In genomic region chr1:26278835-26279597, GRCh38 we compare ENCODE assay signal across 8 cellular contexts. TPM values are rescaled to one million over a fixed set of nuclear protein-coding genes. Genes with fewer than 3 reads are reported as not detected.
A peak's percentile ranks its signal among the peaks of the same experiment; 100 is the strongest.
DNase-seq lines count a peak whose midpoint lies in the region; ATAC-seq and TF ChIP-seq lines count a peak whose summit lies in the region.

No MANE protein-coding gene starts in this region.

- H4K20me1 ChIP-seq in neural cell (ENCODE audit: insufficient read depth), result no peaks in the 10 kb centered on the region

- peak; percentile 57 for DNase-seq in COLO668 (lab: John Stamatoyannopoulos, UW; ENCODE audit: unreplicated experiment)
- DNase-seq in KBM-7, result peak; percentile 59
- no peak for DNase-seq in activated B cell treated with CpG ODN at 0.5 μM for 24 hours
- DNase-seq in NCI-H1694 treated with DMSO at 0.1 percent for 48 hours (lab: John Stamatoyannopoulos, UW), result no peak

- H3K4me3 ChIP-seq in neural cell (ENCODE audit: low read length), result peak overlapping the region; percentile 97

- H2AFZ ChIP-seq in neural cell (ENCODE audit: low read depth, low read length), result peak overlapping the region; percentile 42

- H3K9me3 ChIP-seq in neural cell (ENCODE audit: low read length), result no peaks in the 10 kb centered on the region

- no peak for TF ChIP-seq CTCF in activated B cell treated with CpG ODN at 0.5 μM for 24 hours (IDR thresholded peaks at IDR 0.05)
- no peak for TF ChIP-seq CTCF in neural cell (IDR thresholded peaks at IDR 0.05; ENCODE audit: poor library complexity, severe bottlenecking)

- peak overlapping the region; percentile 73 for H3K4me2 ChIP-seq in neural cell (ENCODE audit: low read length)

- no peaks in the 10 kb centered on the region for H3K9me2 ChIP-seq in neural cell (ENCODE audit: insufficient read depth, low read length)

- H3K27me3 Mint-ChIP-seq in activated B cell treated with CpG ODN at 0.5 μM for 24 hours, result no peaks in the 10 kb centered on the region

- POLR2A ChIA-PET in activated B cell treated with CpG ODN at 0.5 μM for 24 hours (lab: Charles Lee), result interaction anchor here (0.8 to 21.5 kb wide), 8 partner anchors 10 to 586 kb away, joined by 3 to 1638 read pairs (median 6); partner anchors contain the start of genes CD52, CEP85, DHDDS and UBXN11

- no peaks in the 10 kb centered on the region for H3K36me3 ChIP-seq in neural cell (ENCODE audit: insufficient read depth, low read length)

- H3K4me1 Mint-ChIP-seq in activated B cell treated with CpG ODN at 0.5 μM for 24 hours, result peaks cover 80% of the 10 kb centered on the region

- H3K9me3 Mint-ChIP-seq in activated B cell treated with CpG ODN at 0.5 μM for 24 hours, result no peaks in the 10 kb centered on the region

- no peak for TF ChIP-seq EP300 in neural cell (conservative IDR thresholded peaks at IDR 0.05; ENCODE audit: poor library complexity, severe bottlenecking)

- H3F3A ChIP-seq in neural cell (ENCODE audit: insufficient read depth, low read length, poor library complexity, severe bottlenecking), result no peaks in the 10 kb centered on the region

- no peak for TF ChIP-seq RAD21 in neural cell (conservative IDR thresholded peaks at IDR 0.05)

- peak overlapping the region; percentile 65 for H3K9ac ChIP-seq in neural cell (ENCODE audit: low read length)

- peak overlapping the region; percentile 85 for H3K27ac Mint-ChIP-seq in activated B cell treated with CpG ODN at 0.5 μM for 24 hours

- peak overlapping the region; percentile 42 for H3K27ac ChIP-seq in neural cell (ENCODE audit: low read length)

- peak overlapping the region; percentile 88 for H3K4me3 Mint-ChIP-seq in activated B cell treated with CpG ODN at 0.5 μM for 24 hours

- H3K27me3 ChIP-seq in neural cell (ENCODE audit: insufficient read depth, low read depth, low read length), result no peaks in the 10 kb centered on the region

- CTCF ChIA-PET in activated B cell treated with CpG ODN at 0.5 μM for 24 hours (lab: Charles Lee), result interaction anchor here (0.6 to 9.3 kb wide), 3 partner anchors 10 to 40 kb away, joined by 3 to 240 read pairs (median 8); partner anchors contain the start of gene CD52

- intact Hi-C loops in activated B cell treated with CpG ODN at 0.5 μM for 24 hours (cut with micrococcal nuclease), result loop anchor here (5.0 kb wide), 2 partner anchors 47 to 153 kb away; partner anchors contain the start of genes CEP85 and DHDDS

- H3K79me2 ChIP-seq in neural cell (replicated peaks; ENCODE audit: insufficient read depth, low read length), result peaks cover 5% of the 10 kb centered on the region

- no peak for ATAC-seq in activated B cell treated with CpG ODN at 0.5 μM for 24 hours (ENCODE audit: low read depth)
- ATAC-seq in esophagus mucosa, result peak; percentile 27
- no peak for ATAC-seq in GM21825 (IDR thresholded peaks at IDR 0.05; ENCODE audit: unreplicated experiment)
- ATAC-seq in HG03280 (IDR thresholded peaks at IDR 0.05; ENCODE audit: unreplicated experiment), result no peak

- peaks cover 44% of the 10 kb centered on the region for H3K36me3 Mint-ChIP-seq in activated B cell treated with CpG ODN at 0.5 μM for 24 hours (ENCODE audit: low read depth)

- in situ Hi-C loops in KBM-7 (cut with MboI; ENCODE audit: low pct_unique_long_range_greater_than_20kb, low sequenced_read_pairs), result no loop called here

TF ChIP-seq in neural cell, 6 proteins besides CTCF, POLR2A, EP300 and RAD21:
- TF ChIP-seq SMC3 (conservative IDR thresholded peaks at IDR 0.05; ENCODE audit: poor library complexity), result no peak
- TF ChIP-seq EZH2 (IDR thresholded peaks at IDR 0.05; ENCODE audit: borderline replicate concordance, insufficient read depth, low read length, poor library complexity, severe bottlenecking), result no peak
- no peak for TF ChIP-seq TAF1 (IDR thresholded peaks at IDR 0.05; ENCODE audit: low read depth)
- TF ChIP-seq MXI1 (conservative IDR thresholded peaks at IDR 0.05; ENCODE audit: poor library complexity, severe bottlenecking), result no peak
- TF ChIP-seq POLR2AphosphoS5 (IDR thresholded peaks at IDR 0.05), result no peak
- TF ChIP-seq REST (IDR thresholded peaks at IDR 0.05; ENCODE audit: borderline replicate concordance), result no peak

RNA-seq across cellular contexts. Expression of gene SH3BGRL3, which starts 0.9 kb away (rescaled TPM):
- total RNA-seq in activated B cell treated with CpG ODN at 0.5 μM for 24 hours, result 265 and 285 TPM in 2 replicates
- total RNA-seq in esophagus mucosa, result 242 TPM
- 7.5 and 12.8 TPM in 2 replicates for polyA plus RNA-seq in neural cell
- polyA minus RNA-seq in neural cell, result 7.3 and 9.1 TPM in 2 replicates

RNA-seq across cellular contexts. Expression of gene UBXN11, which starts 27.4 kb away (rescaled TPM):
- total RNA-seq in activated B cell treated with CpG ODN at 0.5 μM for 24 hours (35.5 and 36.9 TPM in 2 replicates), esophagus mucosa (7.2 TPM)
- polyA plus RNA-seq in neural cell, result 18.5 and 19.4 TPM in 2 replicates
- 12.0 and 13.9 TPM in 2 replicates for polyA minus RNA-seq in neural cell

RNA-seq across cellular contexts. Expression of gene CD52, which starts 38.7 kb away (rescaled TPM):
- 449 and 499 TPM in 2 replicates for total RNA-seq in activated B cell treated with CpG ODN at 0.5 μM for 24 hours
- 7.5 TPM for total RNA-seq in esophagus mucosa
- not detected in 2 replicates for polyA plus RNA-seq in neural cell
- polyA minus RNA-seq in neural cell, result not detected in 2 replicates

RNA-seq across cellular contexts. Expression of gene CEP85, which starts 45.0 kb away (rescaled TPM):
- total RNA-seq in activated B cell treated with CpG ODN at 0.5 μM for 24 hours, result 13.8 and 16.4 TPM in 2 replicates
- 8.7 TPM for total RNA-seq in esophagus mucosa
- 20.5 and 26.2 TPM in 2 replicates for polyA plus RNA-seq in neural cell
- 30.4 and 30.9 TPM in 2 replicates for polyA minus RNA-seq in neural cell

Comparison
In these comparisons a context has a peak if more than half of its experiments do, and no peak if none do; other contexts are left out.
1. DNase-seq: peak in COLO668 (single experiment) and KBM-7 (single experiment); none in activated B cell treated with CpG ODN at 0.5 μM for 24 hours (single experiment) and NCI-H1694 treated with DMSO at 0.1 percent for 48 hours (single experiment).
2. RNA of gene CD52, which starts 38.7 kb away (total RNA-seq): 449 to 499 TPM in activated B cell treated with CpG ODN at 0.5 μM for 24 hours; 7.5 TPM in esophagus mucosa (single experiment); every median in the first group is over 10 times any median in the second.